ENCODE assay signal across 24 cellular contexts in the genomic region with DNA sequence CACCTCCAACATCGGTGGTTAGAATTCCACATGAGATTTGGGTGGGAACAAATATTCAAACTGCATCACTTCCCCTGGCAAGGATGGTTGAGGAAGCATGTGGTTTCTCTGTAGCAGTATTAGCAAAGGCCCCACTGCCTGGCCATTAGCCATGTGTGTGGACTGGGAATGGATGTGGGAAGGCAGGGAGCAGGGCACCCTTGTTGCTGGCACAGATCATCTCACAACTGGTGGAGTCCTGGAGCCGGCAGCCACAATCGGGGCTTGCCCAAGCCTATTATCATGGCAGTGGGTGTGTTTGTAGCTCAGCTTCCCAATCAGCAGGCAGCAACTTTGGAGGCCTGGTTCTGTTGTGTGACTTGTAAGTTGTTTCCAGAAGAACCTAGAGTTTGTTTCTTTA.
"Had no signal": no experiment of that assay in that cellular context is flagged by ENCODE, and none has a peak within 500 bp of the region (broad histone marks: within the 10 kb centered on the region; RNA-seq: fewer than 3 reads in every experiment).

No MANE protein-coding gene starts in this region.

- H3K27ac ChIP-seq: adrenal gland, ascending aorta, gastroesophageal sphincter, neutrophil, pancreas, tibial nerve had no signal

- H3K36me3 Mint-ChIP-seq: activated naive CD8-positive, alpha-beta T cell; natural killer cell; stimulated activated effector memory CD8-positive, alpha-beta T cell treated with anti-CD3 and anti-CD28 coated beads, Interleukin-12 subunit alpha, Interleukin-12 subunit beta, amount 100 ng/mL, for 72 hours had no signal

- H3K36me3 ChIP-seq: adrenal gland, ascending aorta, gastroesophageal sphincter, heart left ventricle, neutrophil, pancreas, tibial nerve had no signal

- H3K27me3 ChIP-seq: adrenal gland, ascending aorta, gastroesophageal sphincter, heart left ventricle, neutrophil, pancreas, tibial nerve had no signal

- H3K9me3 Mint-ChIP-seq: activated T-cell treated with anti-CD3 and anti-CD28 coated beads, Interleukin-2, amount 50 U/mL, for 24 hours; activated T-helper 17 cell treated with anti-CD3 and anti-CD28 coated beads, Interleukin-2, amount 50 U/mL, for 72 hours; natural killer cell; stimulated activated effector memory CD8-positive, alpha-beta T cell treated with anti-CD3 and anti-CD28 coated beads, Interleukin-12 subunit alpha, Interleukin-12 subunit beta, amount 100 ng/mL, for 72 hours; stimulated activated naive CD8-positive, alpha-beta T cell treated with anti-CD3 and anti-CD28 coated beads, Interleukin-15, amount 100 ng/mL, for 72 hours had no signal

- H3K4me1 Mint-ChIP-seq: activated T-helper 17 cell treated with anti-CD3 and anti-CD28 coated beads, Interleukin-2, amount 50 U/mL, for 72 hours; stimulated activated naive CD8-positive, alpha-beta T cell treated with anti-CD3 and anti-CD28 coated beads, Interleukin-15, amount 100 ng/mL, for 72 hours had no signal

- H3K9me3 ChIP-seq: adrenal gland, ascending aorta, gastroesophageal sphincter, heart left ventricle, neutrophil, pancreas, tibial nerve had no signal

- H3K4me3 Mint-ChIP-seq: activated naive CD8-positive, alpha-beta T cell; activated T-cell treated with anti-CD3 and anti-CD28 coated beads, Interleukin-2, amount 50 U/mL, for 24 hours; activated T-helper 17 cell treated with anti-CD3 and anti-CD28 coated beads, Interleukin-2, amount 50 U/mL, for 72 hours; natural killer cell; stimulated activated effector memory CD8-positive, alpha-beta T cell treated with anti-CD3 and anti-CD28 coated beads, Interleukin-12 subunit alpha, Interleukin-12 subunit beta, amount 100 ng/mL, for 72 hours; stimulated activated naive CD8-positive, alpha-beta T cell treated with anti-CD3 and anti-CD28 coated beads, Interleukin-15, amount 100 ng/mL, for 72 hours had no signal

- H3K27me3 Mint-ChIP-seq: activated T-cell treated with anti-CD3 and anti-CD28 coated beads, Interleukin-2, amount 50 U/mL, for 24 hours; activated T-helper 17 cell treated with anti-CD3 and anti-CD28 coated beads, Interleukin-2, amount 50 U/mL, for 72 hours; stimulated activated naive CD8-positive, alpha-beta T cell treated with anti-CD3 and anti-CD28 coated beads, Interleukin-15, amount 100 ng/mL, for 72 hours had no signal

- H3K27ac Mint-ChIP-seq: activated naive CD8-positive, alpha-beta T cell; activated T-cell treated with anti-CD3 and anti-CD28 coated beads, Interleukin-2, amount 50 U/mL, for 24 hours; activated T-helper 17 cell treated with anti-CD3 and anti-CD28 coated beads, Interleukin-2, amount 50 U/mL, for 72 hours; natural killer cell had no signal

- H3K4me1 ChIP-seq: adrenal gland had no signal

- DNase-seq: activated CD4-positive, alpha-beta T cell treated with anti-CD3 and anti-CD28 coated beads, Interleukin-2, amount 50 U/mL, for 4 hours; activated CD8-positive, alpha-beta memory T cell treated with anti-CD3 and anti-CD28 coated beads for 24 hours; activated CD8-positive, alpha-beta memory T cell treated with anti-CD3 and anti-CD28 coated beads, Interleukin-2, amount 50 U/mL, for 4 hours; activated naive CD4-positive, alpha-beta T cell; activated T-cell treated with anti-CD3 and anti-CD28 coated beads, Interleukin-2, amount 50 U/mL, for 24 hours; adrenal gland; central memory CD4-positive, alpha-beta T cell; effector memory CD4-positive, alpha-beta T cell; heart left ventricle; left cardiac atrium; natural killer cell; pancreas; small intestine; stimulated activated CD4-positive, alpha-beta T cell treated with anti-CD3 and anti-CD28 coated beads, Interleukin-2, amount 100 ng/mL, for 24 hours; stimulated activated naive CD8-positive, alpha-beta T cell treated with anti-CD3 and anti-CD28 coated beads, Interleukin-15, amount 100 ng/mL, for 72 hours; T-helper 1 cell had no signal

- H3K4me3 ChIP-seq: adrenal gland, ascending aorta, gastroesophageal sphincter, heart left ventricle, lung, pancreas, tibial nerve had no signal
